In the genomic region with DNA sequence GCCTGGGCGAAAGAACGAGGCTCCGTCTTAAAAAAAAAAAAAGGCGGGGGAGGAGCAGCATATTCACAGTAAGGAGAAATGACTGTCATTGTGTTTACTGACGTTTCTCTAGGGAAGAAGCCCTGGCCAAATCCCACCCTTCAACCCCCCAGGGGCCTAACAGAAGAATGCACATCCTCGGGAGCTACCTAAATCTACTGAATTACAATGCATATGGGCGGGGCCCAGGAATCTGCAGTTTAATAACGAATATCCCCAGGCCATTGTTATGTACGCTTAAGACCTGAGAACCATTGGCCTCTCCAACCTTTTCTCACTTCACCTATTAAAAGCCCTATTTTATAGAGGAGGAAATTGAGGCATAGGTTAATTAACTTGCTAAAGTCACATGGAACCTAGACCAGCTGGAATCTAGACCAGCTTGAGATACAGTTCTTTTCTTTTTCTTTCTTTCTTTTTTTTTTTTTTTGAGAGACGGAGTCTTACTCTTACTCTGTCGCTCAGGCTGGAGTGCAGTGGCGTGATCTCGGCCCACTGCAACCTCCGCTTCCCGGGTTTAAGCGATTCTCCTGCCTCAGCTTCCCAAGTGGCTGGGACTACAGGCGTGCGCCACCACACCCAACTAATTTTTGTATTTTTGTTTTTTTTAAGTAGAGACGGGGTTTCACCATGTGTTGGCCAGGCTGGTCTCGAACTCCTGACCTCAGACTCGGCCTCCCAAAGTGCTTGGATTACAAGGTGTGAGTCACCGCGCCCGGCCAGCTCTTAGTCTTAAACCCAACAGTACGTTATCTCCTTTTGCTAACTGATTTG, we compare ENCODE assay signal across 8 cellular contexts. TPM values are rescaled to one million over a fixed set of nuclear protein-coding genes. Genes with fewer than 3 reads are reported as not detected.
DNase-seq lines count a peak whose midpoint lies in the region; ATAC-seq, FAIRE-seq and TF ChIP-seq lines count a peak whose summit lies in the region.

No MANE protein-coding gene starts in this region.

- no peaks in the 10 kb centered on the region for H3K27me3 ChIP-seq in left lung

- POLR2A ChIA-PET in activated CD4-positive, alpha-beta T cell treated with anti-CD3 and anti-CD28 coated beads, Interleukin-2, amount 10 ng/mL, durations not matched to agents 7 days and 5 days (lab: Charles Lee) = no interaction called here
- POLR2A ChIA-PET in activated naive CD8-positive, alpha-beta T cell treated with anti-CD3 and anti-CD28 coated beads, Interleukin-2, amount 10 ng/mL, durations not matched to agents 7 days and 5 days (lab: Charles Lee) = interaction anchor here (1.0 to 1.8 kb wide), 4 partner anchors 17 to 229 kb away, joined by 3 to 27 read pairs (median 8); a partner anchor contains a TSS
- POLR2A ChIA-PET in GM10248 (lab: Yijun Ruan, JAX) = no interaction called here

- peak overlapping the region in 1 of 2 donors; percentile 96 for H3K4me3 ChIP-seq in left lung

- H3K4me3 Mint-ChIP-seq in activated CD4-positive, alpha-beta T cell treated with anti-CD3 and anti-CD28 coated beads, Interleukin-2, amount 10 ng/mL, durations not matched to agents 7 days and 5 days = peak overlapping the region; percentile 94
- H3K4me3 Mint-ChIP-seq in activated naive CD8-positive, alpha-beta T cell treated with anti-CD3 and anti-CD28 coated beads, Interleukin-2, amount 10 ng/mL, durations not matched to agents 7 days and 5 days = peak overlapping the region; percentile 93

- FAIRE-seq in H54 (lab: Jason Lieb, UNC) = no peak

- peaks cover 28% of the 10 kb centered on the region for H3K4me1 Mint-ChIP-seq in activated CD4-positive, alpha-beta T cell treated with anti-CD3 and anti-CD28 coated beads, Interleukin-2, amount 10 ng/mL, durations not matched to agents 7 days and 5 days
- H3K4me1 Mint-ChIP-seq in activated naive CD8-positive, alpha-beta T cell treated with anti-CD3 and anti-CD28 coated beads, Interleukin-2, amount 10 ng/mL, durations not matched to agents 7 days and 5 days = peaks cover 20% of the 10 kb centered on the region

- no peak for DNase-seq in activated CD4-positive, alpha-beta T cell treated with anti-CD3 and anti-CD28 coated beads, Interleukin-2, amount 10 ng/mL, durations not matched to agents 7 days and 5 days
- DNase-seq in activated CD4-positive, alpha-beta T cell treated with anti-CD3 and anti-CD28 coated beads, Interleukin-2, amount 50 U/mL, for 48 hours = no peak
- no peak for DNase-seq in activated naive CD8-positive, alpha-beta T cell treated with anti-CD3 and anti-CD28 coated beads, Interleukin-2, amount 10 ng/mL, durations not matched to agents 7 days and 5 days
- DNase-seq in left lung = peak in 1 of 2 donors; percentile 35
- no peak for DNase-seq in GM10248 (ENCODE audit: extremely low spot score)
- no peak for DNase-seq in H54 (ENCODE audit: insufficient read length, low spot score)

- peaks cover 0 to 27% of the 10 kb centered on the region in 2 donors for H3K36me3 ChIP-seq in left lung

- H3K9me3 Mint-ChIP-seq in activated CD4-positive, alpha-beta T cell treated with anti-CD3 and anti-CD28 coated beads, Interleukin-2, amount 10 ng/mL, durations not matched to agents 7 days and 5 days = no peaks in the 10 kb centered on the region
- H3K9me3 Mint-ChIP-seq in activated naive CD8-positive, alpha-beta T cell treated with anti-CD3 and anti-CD28 coated beads, Interleukin-2, amount 10 ng/mL, durations not matched to agents 7 days and 5 days = no peaks in the 10 kb centered on the region

- no peak for TF ChIP-seq CTCF in left lung (IDR thresholded peaks at IDR 0.05)
- no peak for TF ChIP-seq CTCF in GM10248 (IDR thresholded peaks at IDR 0.05; ENCODE audit: control extremely low read depth, extremely low read depth, low read depth, missing control alignments)

- intact Hi-C loops in left lung (cut with DNase I) = no loop called here

- H3K27ac Mint-ChIP-seq in activated CD4-positive, alpha-beta T cell treated with anti-CD3 and anti-CD28 coated beads, Interleukin-2, amount 10 ng/mL, durations not matched to agents 7 days and 5 days = peak overlapping the region; percentile 93
- peak overlapping the region; percentile 89 for H3K27ac Mint-ChIP-seq in activated naive CD8-positive, alpha-beta T cell treated with anti-CD3 and anti-CD28 coated beads, Interleukin-2, amount 10 ng/mL, durations not matched to agents 7 days and 5 days

- H3K27ac ChIP-seq in left lung = peak overlapping the region; percentile 90 to 94
- H3K27ac ChIP-seq in temporal lobe (ENCODE audit: low read depth, low read length) = peak overlapping the region; percentile 66

- no peaks in the 10 kb centered on the region for H3K9me3 ChIP-seq in left lung

- TF ChIP-seq POLR2A in H54 (IDR thresholded peaks at IDR 0.05; ENCODE audit: low read depth, low read length) = no peak

- peaks cover 24% of the 10 kb centered on the region for H3K36me3 Mint-ChIP-seq in activated CD4-positive, alpha-beta T cell treated with anti-CD3 and anti-CD28 coated beads, Interleukin-2, amount 10 ng/mL, durations not matched to agents 7 days and 5 days (ENCODE audit: low read depth)
- H3K36me3 Mint-ChIP-seq in activated naive CD8-positive, alpha-beta T cell treated with anti-CD3 and anti-CD28 coated beads, Interleukin-2, amount 10 ng/mL, durations not matched to agents 7 days and 5 days = peaks cover 7% of the 10 kb centered on the region

- peaks cover 6 to 19% of the 10 kb centered on the region in 2 donors for H3K4me1 ChIP-seq in left lung

- CTCF ChIA-PET in activated CD4-positive, alpha-beta T cell treated with anti-CD3 and anti-CD28 coated beads, Interleukin-2, amount 10 ng/mL, durations not matched to agents 7 days and 5 days (lab: Charles Lee) = interaction anchor here (0.5 to 1.8 kb wide), 8 partner anchors 11 to 1704 kb away, joined by 3 to 6 read pairs (median 4); no protein-coding TSS in a partner anchor
- CTCF ChIA-PET in GM10248 (lab: Yijun Ruan, JAX) = interaction anchor here (0.7 to 1.4 kb wide), 7 partner anchors 13 to 125 kb away, joined by 3 to 4 read pairs (median 3); no protein-coding TSS in a partner anchor

- no peak for ATAC-seq in activated naive CD8-positive, alpha-beta T cell treated with anti-CD3 and anti-CD28 coated beads, Interleukin-2, amount 10 ng/mL, durations not matched to agents 7 days and 5 days (ENCODE audit: low read depth)
- ATAC-seq in left lung (no peak), HG03521 (IDR thresholded peaks at IDR 0.05; ENCODE audit: unreplicated experiment) (no peak)

- no peaks in the 10 kb centered on the region for H3K27me3 Mint-ChIP-seq in activated CD4-positive, alpha-beta T cell treated with anti-CD3 and anti-CD28 coated beads, Interleukin-2, amount 10 ng/mL, durations not matched to agents 7 days and 5 days
- peaks cover 3% of the 10 kb centered on the region for H3K27me3 Mint-ChIP-seq in activated naive CD8-positive, alpha-beta T cell treated with anti-CD3 and anti-CD28 coated beads, Interleukin-2, amount 10 ng/mL, durations not matched to agents 7 days and 5 days

RNA-seq across cellular contexts. Expression of a gene that starts 0.7 kb away (rescaled TPM):
- total RNA-seq in activated CD4-positive, alpha-beta T cell treated with anti-CD3 and anti-CD28 coated beads, Interleukin-2, amount 10 ng/mL, durations not matched to agents 7 days and 5 days = 10 to 100 TPM; 57.1 to 57.3 TPM
- total RNA-seq in activated naive CD8-positive, alpha-beta T cell treated with anti-CD3 and anti-CD28 coated beads, Interleukin-2, amount 10 ng/mL, durations not matched to agents 7 days and 5 days = 10 to 100 TPM; 59.4 to 61.9 TPM
- 10 to 100 TPM; 29.8 to 43.3 TPM for total RNA-seq in left lung
- total RNA-seq in temporal lobe = 76.2 TPM

RNA-seq across cellular contexts. Expression of a gene that starts 51.6 kb away (rescaled TPM):
- not detected for total RNA-seq in activated CD4-positive, alpha-beta T cell treated with anti-CD3 and anti-CD28 coated beads, Interleukin-2, amount 10 ng/mL, durations not matched to agents 7 days and 5 days
- total RNA-seq in activated naive CD8-positive, alpha-beta T cell treated with anti-CD3 and anti-CD28 coated beads, Interleukin-2, amount 10 ng/mL, durations not matched to agents 7 days and 5 days = not detected
- total RNA-seq in left lung (10 to 100 TPM in 1 of 2 donors, 1 to 10 TPM in 1; 7.3 to 14.8 TPM), temporal lobe (0.25 TPM)
